In the genomic region with DNA sequence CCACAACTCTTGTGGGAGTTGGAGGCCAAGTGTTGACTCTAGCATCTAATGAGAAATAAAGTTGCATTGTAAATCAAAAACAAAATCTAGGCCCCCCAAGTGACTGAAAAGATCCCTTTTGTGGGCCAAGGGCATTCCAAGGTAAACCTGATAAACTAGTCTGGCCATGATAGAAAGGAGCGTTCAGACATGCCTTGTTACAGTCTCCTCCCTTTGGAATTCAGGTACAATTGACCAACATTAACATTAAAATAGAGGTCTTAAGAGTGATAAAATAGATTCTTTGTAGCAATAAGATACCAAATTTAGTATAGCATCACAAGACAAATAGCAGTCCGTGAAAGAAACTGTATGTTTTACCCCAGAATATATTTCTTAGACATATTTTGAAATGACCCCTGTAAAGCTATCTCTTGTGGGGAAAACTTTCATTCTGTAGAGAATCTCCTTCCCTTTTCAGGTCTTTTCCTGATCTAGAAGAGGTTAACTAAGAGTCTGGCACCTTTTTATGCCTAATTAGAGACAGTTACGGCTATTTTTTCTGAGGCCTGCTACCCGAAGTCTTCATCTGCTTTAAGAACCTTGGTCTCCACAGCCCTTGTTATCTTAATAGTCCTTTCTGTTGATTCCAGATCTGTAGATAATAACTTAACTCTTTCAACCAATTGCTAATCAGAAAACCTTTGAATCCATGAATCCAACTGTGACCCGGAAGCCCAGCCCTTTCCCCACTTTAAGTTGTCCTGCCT, we compare ENCODE assay signal across 20 cellular contexts.
DNase-seq lines count a peak whose midpoint lies in the region; ATAC-seq and TF ChIP-seq lines count a peak whose summit lies in the region.
"Had no signal": no experiment of that assay in that cellular context is flagged by ENCODE, and none has a peak within 500 bp of the region (broad histone marks: within the 10 kb centered on the region; RNA-seq: fewer than 3 reads in every experiment).

No MANE protein-coding gene starts in this region.

- intact Hi-C loops in activated T-helper 1 cell treated with anti-CD3 and anti-CD28 coated beads, Interleukin-12 subunit alpha, Interleukin-12 subunit beta, Interleukin-2, Interleukin-4 antibody, amounts not matched to agents 30 ng/mL and 10 ng/mL and 1 ng/mL, durations not matched to agents 14 hours and 24 hours and 36 hours (cut with micrococcal nuclease), result no loop called here

- no peak for ATAC-seq in stimulated activated naive CD8-positive, alpha-beta T cell treated with anti-CD3 and anti-CD28 coated beads, Interleukin-15, amount 100 ng/mL, for 72 hours
- no peak for ATAC-seq in GM19328 (IDR thresholded peaks at IDR 0.05; ENCODE audit: unreplicated experiment)

- peaks cover 28% of the 10 kb centered on the region for H3K4me1 ChIP-seq in ES-I3 (ENCODE audit: insufficient read depth, low read length)
- H3K4me1 ChIP-seq in HUES6 (ENCODE audit: control insufficient read depth, insufficient read depth, low read length), result peaks cover 43% of the 10 kb centered on the region
- peaks cover 19% of the 10 kb centered on the region for H3K4me1 ChIP-seq in iPS-20b (ENCODE audit: insufficient read depth, low read length)

- 0 out of 2 replicates have a peak, but pooled peaks cover 2% of the 10 kb centered on the region for H3K9me3 ChIP-seq in ES-I3 (ENCODE audit: control insufficient read depth, insufficient read depth, low read length)
- no peaks in the 10 kb centered on the region; the same call in 1 of the 2 replicates for H3K9me3 ChIP-seq in HUES6 (ENCODE audit: control insufficient read depth, insufficient read depth, low read depth, low read length)
- H3K9me3 ChIP-seq in iPS-20b (ENCODE audit: insufficient read depth, low read depth, low read length), result no peaks in the 10 kb centered on the region
- H3K9me3 ChIP-seq: SK-N-SH had no signal

- TF ChIP-seq CTCF in epithelial cell of esophagus (IDR thresholded peaks at IDR 0.05; ENCODE audit: insufficient read depth, low read depth, low read length, missing control alignments), result no peak
- no peak for TF ChIP-seq CTCF in RWPE1 (conservative IDR thresholded peaks at IDR 0.05; ENCODE audit: low read depth)

- peak overlapping the region; percentile 12; the same call in 1 of the 2 replicates for H3K9ac ChIP-seq in ES-I3 (ENCODE audit: low read depth, low read length)
- peak overlapping the region; percentile 86 for H3K9ac ChIP-seq in HUES6 (ENCODE audit: low read length)
- H3K9ac ChIP-seq in iPS-20b (ENCODE audit: low read depth, low read length), result peak overlapping the region; percentile 65
- H3K9ac ChIP-seq: SK-N-SH had no signal

- H3K4me1 Mint-ChIP-seq in activated T-helper 1 cell treated with anti-CD3 and anti-CD28 coated beads, Interleukin-12 subunit alpha, Interleukin-12 subunit beta, Interleukin-2, Interleukin-4 antibody, amounts not matched to agents 30 ng/mL and 10 ng/mL and 1 ng/mL, durations not matched to agents 14 hours and 24 hours and 36 hours (ENCODE audit: low read depth), result no peaks in the 10 kb centered on the region
- no peaks in the 10 kb centered on the region for H3K4me1 Mint-ChIP-seq in stimulated activated naive CD8-positive, alpha-beta T cell treated with anti-CD3 and anti-CD28 coated beads, Interleukin-15, amount 100 ng/mL, for 72 hours
- H3K4me1 Mint-ChIP-seq: CD8-positive, alpha-beta memory T cell had no signal

- no peaks in the 10 kb centered on the region for H3K27me3 Mint-ChIP-seq in activated T-helper 1 cell treated with anti-CD3 and anti-CD28 coated beads, Interleukin-12 subunit alpha, Interleukin-12 subunit beta, Interleukin-2, Interleukin-4 antibody, amounts not matched to agents 30 ng/mL and 10 ng/mL and 1 ng/mL, durations not matched to agents 14 hours and 24 hours and 36 hours (ENCODE audit: insufficient read depth)
- H3K27me3 Mint-ChIP-seq in stimulated activated naive CD8-positive, alpha-beta T cell treated with anti-CD3 and anti-CD28 coated beads, Interleukin-15, amount 100 ng/mL, for 72 hours, result no peaks in the 10 kb centered on the region

- POLR2A ChIA-PET in RWPE1 (lab: Yijun Ruan, JAX; ENCODE audit: low non-redundant PET), result no interaction called here

- H3K27ac Mint-ChIP-seq in activated T-helper 1 cell treated with anti-CD3 and anti-CD28 coated beads, Interleukin-12 subunit alpha, Interleukin-12 subunit beta, Interleukin-2, Interleukin-4 antibody, amounts not matched to agents 30 ng/mL and 10 ng/mL and 1 ng/mL, durations not matched to agents 14 hours and 24 hours and 36 hours, result no peak overlapping the region
- H3K27ac Mint-ChIP-seq in stimulated activated naive CD8-positive, alpha-beta T cell treated with anti-CD3 and anti-CD28 coated beads, Interleukin-15, amount 100 ng/mL, for 72 hours, result no peak overlapping the region
- H3K27ac Mint-ChIP-seq: CD8-positive, alpha-beta memory T cell had no signal

- H3K4me3 ChIP-seq in HUES6 (ENCODE audit: low read depth, low read length), result peak overlapping the region; percentile 41
- no peak overlapping the region for H3K4me3 ChIP-seq in epithelial cell of esophagus (ENCODE audit: low read length)
- H3K4me3 ChIP-seq in iPS-20b (ENCODE audit: low read length), result peak overlapping the region; percentile 48

- DNase-seq in epithelial cell of esophagus (ENCODE audit: low read depth), result peak; percentile 54
- DNase-seq in activated T-helper 1 cell treated with anti-CD3 and anti-CD28 coated beads, Interleukin-12 subunit alpha, Interleukin-12 subunit beta, Interleukin-2, Interleukin-4 antibody, amounts not matched to agents 30 ng/mL and 10 ng/mL and 1 ng/mL, durations not matched to agents 14 hours and 24 hours and 36 hours (ENCODE audit: low spot score), result no peak
- no peak for DNase-seq in stimulated activated naive CD8-positive, alpha-beta T cell treated with anti-CD3 and anti-CD28 coated beads, Interleukin-15, amount 100 ng/mL, for 72 hours
- no peak for DNase-seq in RWPE1 (ENCODE audit: low spot score)
- DNase-seq: CD8-positive, alpha-beta memory T cell; DMS53; KG1; NCI-H1092; NCI-H1436; NCI-H1930; NCI-H226; NCI-H510A treated with DMSO at 0.1 percent for 48 hours; NCI-H748 treated with DMSO at 0.1 percent for 48 hours; SIG-M5; SK-N-SH had no signal

- CTCF ChIA-PET in RWPE1 (lab: Yijun Ruan, JAX), result no interaction called here

- H3K9me3 Mint-ChIP-seq in activated T-helper 1 cell treated with anti-CD3 and anti-CD28 coated beads, Interleukin-12 subunit alpha, Interleukin-12 subunit beta, Interleukin-2, Interleukin-4 antibody, amounts not matched to agents 30 ng/mL and 10 ng/mL and 1 ng/mL, durations not matched to agents 14 hours and 24 hours and 36 hours, result no peaks in the 10 kb centered on the region
- peaks cover 7 to 27% of the 10 kb centered on the region in 2 donors for H3K9me3 Mint-ChIP-seq in stimulated activated naive CD8-positive, alpha-beta T cell treated with anti-CD3 and anti-CD28 coated beads, Interleukin-15, amount 100 ng/mL, for 72 hours

- no peak overlapping the region for H3K4me3 Mint-ChIP-seq in activated T-helper 1 cell treated with anti-CD3 and anti-CD28 coated beads, Interleukin-12 subunit alpha, Interleukin-12 subunit beta, Interleukin-2, Interleukin-4 antibody, amounts not matched to agents 30 ng/mL and 10 ng/mL and 1 ng/mL, durations not matched to agents 14 hours and 24 hours and 36 hours
- H3K4me3 Mint-ChIP-seq in stimulated activated naive CD8-positive, alpha-beta T cell treated with anti-CD3 and anti-CD28 coated beads, Interleukin-15, amount 100 ng/mL, for 72 hours, result no peak overlapping the region
- H3K4me3 Mint-ChIP-seq: CD8-positive, alpha-beta memory T cell had no signal

- no peaks in the 10 kb centered on the region for H3K36me3 ChIP-seq in ES-I3 (ENCODE audit: insufficient read depth, low read length)
- H3K36me3 ChIP-seq in HUES6 (ENCODE audit: control insufficient read depth, insufficient read depth, low read length), result peaks cover 13% of the 10 kb centered on the region; the same call in 1 of the 2 replicates
- no peaks in the 10 kb centered on the region for H3K36me3 ChIP-seq in iPS-20b (ENCODE audit: insufficient read depth, low read depth, low read length)

- H3K36me3 Mint-ChIP-seq in activated T-helper 1 cell treated with anti-CD3 and anti-CD28 coated beads, Interleukin-12 subunit alpha, Interleukin-12 subunit beta, Interleukin-2, Interleukin-4 antibody, amounts not matched to agents 30 ng/mL and 10 ng/mL and 1 ng/mL, durations not matched to agents 14 hours and 24 hours and 36 hours (ENCODE audit: low read depth), result no peaks in the 10 kb centered on the region
- H3K36me3 Mint-ChIP-seq: CD8-positive, alpha-beta memory T cell had no signal

- H3K27me3 ChIP-seq in HUES6 (ENCODE audit: control insufficient read depth, insufficient read depth, low read length), result no peaks in the 10 kb centered on the region
- no peaks in the 10 kb centered on the region for H3K27me3 ChIP-seq in iPS-20b (ENCODE audit: insufficient read depth, low read length)

- H3K27ac ChIP-seq in HUES6 (ENCODE audit: low read depth, low read length) (peak overlapping the region; percentile 98), iPS-20b (ENCODE audit: low read length) (peak overlapping the region; percentile 92), RWPE1 (no peak overlapping the region)
- H3K27ac ChIP-seq: C4-2B had no signal

Comparison
In these comparisons a context has a peak if more than half of its experiments do, and no peak if none do; other contexts are left out.
1. H3K9ac ChIP-seq: peak in every context shown above with its lines; median percentile 86 in HUES6; 65 in iPS-20b; 12 in ES-I3.